ENCODE assay signal across 9 cellular contexts in genomic region chr6:51855310-51856082, GRCh38.
A peak's percentile ranks its signal among the peaks of the same experiment; 100 is the strongest.
DNase-seq lines count a peak whose midpoint lies in the region; ATAC-seq, FAIRE-seq and TF ChIP-seq lines count a peak whose summit lies in the region.
"Had no signal": no experiment of that assay in that cellular context is flagged by ENCODE, and none has a peak within 500 bp of the region (broad histone marks: within the 10 kb centered on the region; RNA-seq: fewer than 3 reads in every experiment).

No MANE protein-coding gene starts in this region.

- no peak overlapping the region for H3K4me3 Mint-ChIP-seq in neural progenitor cell
- H3K4me3 Mint-ChIP-seq: dendritic cell treated with granulocyte-macrophage colony-stimulating factor and Interleukin-4, amounts not matched to agents 40 ng/mL and 50 ng/mL, for 4 days had no signal

- no peak overlapping the region for H3K4me2 ChIP-seq in Karpas-422 (ENCODE audit: low read depth, low read length, poor library complexity, severe bottlenecking)
- H3K4me2 ChIP-seq in endothelial cell of umbilical vein (ENCODE audit: insufficient read depth, low read length) = no peak overlapping the region
- peak overlapping the region; percentile 25 for H3K4me2 ChIP-seq in neural progenitor cell

- no peaks in the 10 kb centered on the region for H3K9me3 ChIP-seq in Karpas-422 (ENCODE audit: low read length)
- H3K9me3 ChIP-seq in endothelial cell of umbilical vein (replicated peaks; ENCODE audit: control insufficient read depth, insufficient read depth, low read length) = no peaks in the 10 kb centered on the region
- H3K9me3 ChIP-seq in neural progenitor cell (ENCODE audit: low read depth) = no peaks in the 10 kb centered on the region

- H3K9me1 ChIP-seq in endothelial cell of umbilical vein (replicated peaks; ENCODE audit: control insufficient read depth, extremely low read depth, insufficient read depth, low read length) = no peaks in the 10 kb centered on the region

- H3K9ac ChIP-seq in Karpas-422 (ENCODE audit: low read length) = no peak overlapping the region
- no peak overlapping the region for H3K9ac ChIP-seq in endothelial cell of umbilical vein (replicated peaks; ENCODE audit: extremely low read depth, insufficient read depth, low read length)
- H3K9ac ChIP-seq in neural progenitor cell = no peak overlapping the region

- H3K9me2 ChIP-seq in Karpas-422 (replicated peaks; ENCODE audit: insufficient read depth, low read length) = no peaks in the 10 kb centered on the region

- POLR2A ChIA-PET in endothelial cell of umbilical vein (lab: Charles Lee) = no interaction called here

- H3K9me3 Mint-ChIP-seq in neural progenitor cell = peaks cover 36% of the 10 kb centered on the region
- H3K9me3 Mint-ChIP-seq: dendritic cell treated with granulocyte-macrophage colony-stimulating factor and Interleukin-4, amounts not matched to agents 40 ng/mL and 50 ng/mL, for 4 days had no signal

- no peak overlapping the region for H2AFZ ChIP-seq in Karpas-422 (ENCODE audit: low read length)
- no peak overlapping the region for H2AFZ ChIP-seq in endothelial cell of umbilical vein (ENCODE audit: low read depth, low read length)
- H2AFZ ChIP-seq in neural progenitor cell (replicated peaks) = peak overlapping the region; percentile 89

- H3K4me1 Mint-ChIP-seq in neural progenitor cell = peaks cover 2% of the 10 kb centered on the region

- peak; percentile 35 to 44 for TF ChIP-seq CTCF in endothelial cell of umbilical vein (IDR thresholded peaks at IDR 0.05; ENCODE audit: extremely low read depth in 1 of 2, insufficient read depth in 1 of 2, low read depth in 1 of 2, low read length in 2 of 2)
- peak; percentile 90 for TF ChIP-seq CTCF in neural progenitor cell (IDR thresholded peaks at IDR 0.05)

- dilution Hi-C loops in endothelial cell of umbilical vein (cut with MboI; ENCODE audit: extremely low pct_ligation_motif_present, low sequenced_read_pairs) = no loop called here

- H3K79me2 ChIP-seq in Karpas-422 (ENCODE audit: low read length) = no peaks in the 10 kb centered on the region
- no peaks in the 10 kb centered on the region for H3K79me2 ChIP-seq in endothelial cell of umbilical vein (ENCODE audit: control insufficient read depth, insufficient read depth, low read length)
- H3K79me2 ChIP-seq in neural progenitor cell (ENCODE audit: low read depth) = no peaks in the 10 kb centered on the region

- no peaks in the 10 kb centered on the region for H3F3A ChIP-seq in neural progenitor cell (ENCODE audit: low read depth)

- no TSS peak for BruUV-seq in endothelial cell of umbilical vein (replicated peaks; lab: Mats Ljungman, UMichigan)

- H3K36me3 ChIP-seq in Karpas-422 (ENCODE audit: insufficient read depth, low read length) (no peaks in the 10 kb centered on the region), endothelial cell of umbilical vein (ENCODE audit: control insufficient read depth in 2 of 2, extremely low read depth in 1 of 2, insufficient read depth in 2 of 2, low read length in 2 of 2) (no peaks in the 10 kb centered on the region), neural progenitor cell (no peaks in the 10 kb centered on the region)

- H3K4me1 ChIP-seq in Karpas-422 (ENCODE audit: low read length) = no peaks in the 10 kb centered on the region
- no peaks in the 10 kb centered on the region for H3K4me1 ChIP-seq in endothelial cell of umbilical vein (ENCODE audit: control insufficient read depth, extremely low read depth, insufficient read depth, low read length)
- H3K4me1 ChIP-seq in neural progenitor cell = peaks cover 5% of the 10 kb centered on the region

- H4K20me1 ChIP-seq in Karpas-422 (ENCODE audit: insufficient read depth, low read depth, low read length) (no peaks in the 10 kb centered on the region), endothelial cell of umbilical vein (replicated peaks; ENCODE audit: control insufficient read depth, extremely low read depth, insufficient read depth, low read length) (no peaks in the 10 kb centered on the region), neural progenitor cell (ENCODE audit: low read depth) (no peaks in the 10 kb centered on the region)

- peak; percentile 68 for ATAC-seq in GM19397 (IDR thresholded peaks at IDR 0.05; ENCODE audit: unreplicated experiment)

- H3K27ac Mint-ChIP-seq in neural progenitor cell = peak overlapping the region; percentile 7
- H3K27ac Mint-ChIP-seq: dendritic cell treated with granulocyte-macrophage colony-stimulating factor and Interleukin-4, amounts not matched to agents 40 ng/mL and 50 ng/mL, for 4 days had no signal

- CTCF ChIA-PET in endothelial cell of umbilical vein (lab: Charles Lee) = interaction anchor here (0.8 to 1.0 kb wide), 2 partner anchors 17 to 104 kb away, joined by 3 read pairs; no protein-coding TSS in a partner anchor

- H3K27me3 ChIP-seq in Karpas-422 (ENCODE audit: low read length) = no peaks in the 10 kb centered on the region
- no peaks in the 10 kb centered on the region for H3K27me3 ChIP-seq in endothelial cell of umbilical vein (ENCODE audit: control insufficient read depth in 2 of 2, insufficient read depth in 2 of 2, low read length in 2 of 2)
- H3K27me3 ChIP-seq in neural progenitor cell = no peaks in the 10 kb centered on the region

- H3K4me3 ChIP-seq in Karpas-422 (ENCODE audit: low read length) (no peak overlapping the region), endothelial cell of umbilical vein (replicated peaks in 1 of 3; ENCODE audit: insufficient read depth in 1 of 3, low read depth in 1 of 3, low read length in 3 of 3) (no peak overlapping the region), neural progenitor cell (no peak overlapping the region)

- peaks cover 4% of the 10 kb centered on the region for H3K27me3 Mint-ChIP-seq in neural progenitor cell (ENCODE audit: insufficient read depth, low read depth)

- H3K27ac ChIP-seq in Karpas-422 (ENCODE audit: low read length) (no peak overlapping the region), endothelial cell of umbilical vein (ENCODE audit: insufficient read depth, low read depth, low read length) (no peak overlapping the region), neural progenitor cell (no peak overlapping the region)

- FAIRE-seq in endothelial cell of umbilical vein (lab: Jason Lieb, UNC) = peak; percentile 69

- TF ChIP-seq POLR2A in endothelial cell of umbilical vein (IDR thresholded peaks at IDR 0.05; ENCODE audit: low read depth, low read length) = no peak

- peaks cover 10% of the 10 kb centered on the region for H3K36me3 Mint-ChIP-seq in neural progenitor cell

- intact Hi-C loops in endothelial cell of umbilical vein (cut with micrococcal nuclease) = loop anchor here (1.0 to 10.0 kb wide), 4 partner anchors 104 to 1041 kb away; partner anchors contain the start of gene TFAP2B

- peak; percentile 56 for DNase-seq in NCI-H2227 (lab: John Stamatoyannopoulos, UW; ENCODE audit: unreplicated experiment)
- no peak for DNase-seq in NCI-H2227 treated with DMSO at 0.1 percent for 48 hours (lab: John Stamatoyannopoulos, UW)
- peak; percentile 87 for DNase-seq in Karpas-422
- DNase-seq in RPMI7951 (ENCODE audit: low read depth) = peak; percentile 29
- peak; percentile 32 for DNase-seq in endothelial cell of umbilical vein (ENCODE audit: low read depth, low spot score)
- peak; percentile 93 for DNase-seq in neural progenitor cell (ENCODE audit: low spot score)
- no peak for DNase-seq in T1000 (lab: John Stamatoyannopoulos, UW)

TF ChIP-seq in endothelial cell of umbilical vein, 7 proteins besides CTCF, POLR2A, EP300 and RAD21:
- TF ChIP-seq JUN (IDR thresholded peaks at IDR 0.05; ENCODE audit: borderline replicate concordance, insufficient read depth, insufficient read length, low read depth) = no peak
- no peak for TF ChIP-seq POLR2AphosphoS5 (IDR thresholded peaks at IDR 0.05; ENCODE audit: insufficient read depth, low read depth, low read length)
- TF ChIP-seq MYC (IDR thresholded peaks at IDR 0.05; ENCODE audit: low read depth, low read length) = no peak
- no peak for TF ChIP-seq EZH2 (IDR thresholded peaks at IDR 0.05; ENCODE audit: borderline replicate concordance, low read depth, low read length, severe bottlenecking)
- TF ChIP-seq MAX (IDR thresholded peaks at IDR 0.05; ENCODE audit: insufficient read depth, insufficient read length) = no peak
- no peak for TF ChIP-seq FOS (IDR thresholded peaks at IDR 0.05; ENCODE audit: borderline replicate concordance, insufficient read depth, low read length)
- TF ChIP-seq GATA2 (IDR thresholded peaks at IDR 0.05; ENCODE audit: insufficient read depth, insufficient read length, low read depth, low read length) = no peak

Comparison
In these comparisons a context has a peak if more than half of its experiments do, and no peak if none do; other contexts are left out.
1. DNase-seq: peak in NCI-H2227 (single experiment), Karpas-422 (single experiment), RPMI7951 (single experiment), endothelial cell of umbilical vein (single experiment) and neural progenitor cell (single experiment); none in NCI-H2227 treated with DMSO at 0.1 percent for 48 hours (single experiment) and T1000 (single experiment).